ENCODE assay signal across 1 cellular context in genomic region chr2:168853471-168853870, GRCh38.
TF ChIP-seq lines count a peak whose summit lies in the region.

No MANE protein-coding gene starts in this region.

TF ChIP-seq in K562, 482 proteins besides CTCF, POLR2A, EP300 and RAD21:
- TF ChIP-seq ZNF589 (CRISPR knock-in tag; IDR thresholded peaks at IDR 0.05; ENCODE audit: low read depth) (no peak), ARID3A (IDR thresholded peaks at IDR 0.05; ENCODE audit: borderline replicate concordance, low read depth, low read length) (no peak), MAFF (IDR thresholded peaks at IDR 0.05; ENCODE audit: low read length) (no peak), DNMT1 (IDR thresholded peaks at IDR 0.05) (no peak), ZNF696 (CRISPR knock-in tag; conservative IDR thresholded peaks at IDR 0.05) (no peak), ZNF217 (CRISPR knock-in tag; IDR thresholded peaks at IDR 0.05) (no peak)
- TF ChIP-seq, protein P1, sequence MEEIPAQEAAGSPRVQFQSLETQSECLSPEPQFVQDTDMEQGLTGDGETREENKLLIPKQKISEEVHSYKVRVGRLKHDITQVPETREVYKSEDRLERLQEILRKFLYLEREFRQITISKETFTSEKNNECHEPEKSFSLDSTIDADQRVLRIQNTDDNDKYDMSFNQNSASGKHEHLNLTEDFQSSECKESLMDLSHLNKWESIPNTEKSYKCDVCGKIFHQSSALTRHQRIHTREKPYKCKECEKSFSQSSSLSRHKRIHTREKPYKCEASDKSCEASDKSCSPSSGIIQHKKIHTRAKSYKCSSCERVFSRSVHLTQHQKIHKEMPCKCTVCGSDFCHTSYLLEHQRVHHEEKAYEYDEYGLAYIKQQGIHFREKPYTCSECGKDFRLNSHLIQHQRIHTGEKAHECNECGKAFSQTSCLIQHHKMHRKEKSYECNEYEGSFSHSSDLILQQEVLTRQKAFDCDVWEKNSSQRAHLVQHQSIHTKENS (CRISPR knock-in tag; IDR thresholded peaks at IDR 0.05), result no peak
- TF ChIP-seq, protein P2, sequence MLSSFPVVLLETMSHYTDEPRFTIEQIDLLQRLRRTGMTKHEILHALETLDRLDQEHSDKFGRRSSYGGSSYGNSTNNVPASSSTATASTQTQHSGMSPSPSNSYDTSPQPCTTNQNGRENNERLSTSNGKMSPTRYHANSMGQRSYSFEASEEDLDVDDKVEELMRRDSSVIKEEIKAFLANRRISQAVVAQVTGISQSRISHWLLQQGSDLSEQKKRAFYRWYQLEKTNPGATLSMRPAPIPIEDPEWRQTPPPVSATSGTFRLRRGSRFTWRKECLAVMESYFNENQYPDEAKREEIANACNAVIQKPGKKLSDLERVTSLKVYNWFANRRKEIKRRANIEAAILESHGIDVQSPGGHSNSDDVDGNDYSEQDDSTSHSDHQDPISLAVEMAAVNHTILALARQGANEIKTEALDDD (IDR thresholded peaks at IDR 0.05), result peak; percentile 41; the same call in 1 of the 2 replicates
